Comparison of ENCODE assay signal across 2 cellular contexts in the genomic region with DNA sequence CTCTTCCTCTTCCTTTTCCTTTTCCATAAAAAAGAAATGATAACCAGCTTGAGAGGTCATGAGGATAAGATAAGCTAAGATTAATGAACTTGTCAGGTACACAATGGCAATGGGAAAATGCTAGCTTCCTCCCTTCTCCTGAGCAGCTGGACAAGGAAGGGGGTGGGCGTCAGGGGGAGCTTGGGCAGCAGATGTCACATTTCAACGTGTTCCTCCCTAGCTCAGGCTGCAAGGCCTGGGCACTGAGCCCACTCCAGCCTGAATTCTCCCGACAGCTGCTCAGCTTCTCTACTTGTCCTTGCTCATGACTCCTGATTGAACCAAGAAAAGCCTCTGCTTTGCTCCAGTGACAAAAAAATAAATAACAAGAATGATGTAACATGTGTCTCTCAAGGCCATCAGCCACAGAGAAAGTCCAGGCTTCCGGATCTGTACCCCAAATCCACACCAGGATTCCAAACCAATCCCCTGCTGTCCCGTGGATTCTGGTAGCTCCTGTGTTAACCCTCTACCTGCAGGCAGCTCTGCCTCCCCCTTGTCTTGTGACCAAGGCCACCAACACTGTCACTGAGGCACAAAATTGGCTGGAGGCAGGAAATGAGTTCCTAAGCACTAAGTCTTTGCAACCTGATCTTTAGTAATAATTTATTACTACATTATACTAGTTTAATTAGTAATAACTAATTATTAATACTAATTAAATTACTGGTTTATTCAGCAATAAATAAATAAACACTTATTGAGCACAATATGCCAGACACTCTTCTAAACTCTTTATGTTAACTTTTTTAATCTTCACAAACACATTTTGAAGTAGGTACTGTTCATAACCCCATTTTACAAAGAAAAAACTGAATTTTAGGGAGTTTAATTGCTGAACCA.
TF ChIP-seq lines count a peak whose summit lies in the region.

No MANE protein-coding gene starts in this region.

TF ChIP-seq in IMR-90, 13 proteins besides CTCF, POLR2A, EP300 and RAD21 (continued from another document):
- TF ChIP-seq MAFK (IDR thresholded peaks at IDR 0.05; ENCODE audit: low read depth, low read length) (no peak), CEBPB (IDR thresholded peaks at IDR 0.05; ENCODE audit: low read depth, low read length) (no peak), MXI1 (IDR thresholded peaks at IDR 0.05; ENCODE audit: borderline replicate concordance, low read depth, low read length) (no peak), RCOR1 (IDR thresholded peaks at IDR 0.05; ENCODE audit: insufficient replicate concordance, low read length) (no peak), CHD1 (IDR thresholded peaks at IDR 0.05; ENCODE audit: low read depth, low read length) (no peak), FOS (IDR thresholded peaks at IDR 0.05; ENCODE audit: low read depth, low read length) (no peak), NFE2L2 (IDR thresholded peaks at IDR 0.05; ENCODE audit: low read depth, low read length) (no peak), SMC3 (IDR thresholded peaks at IDR 0.05; ENCODE audit: low read depth, low read length) (no peak), MAZ (IDR thresholded peaks at IDR 0.05; ENCODE audit: borderline replicate concordance, low read depth, low read length) (no peak), RFX5 (IDR thresholded peaks at IDR 0.05; ENCODE audit: low read depth, low read length) (no peak)
- TF ChIP-seq, protein P1, sequence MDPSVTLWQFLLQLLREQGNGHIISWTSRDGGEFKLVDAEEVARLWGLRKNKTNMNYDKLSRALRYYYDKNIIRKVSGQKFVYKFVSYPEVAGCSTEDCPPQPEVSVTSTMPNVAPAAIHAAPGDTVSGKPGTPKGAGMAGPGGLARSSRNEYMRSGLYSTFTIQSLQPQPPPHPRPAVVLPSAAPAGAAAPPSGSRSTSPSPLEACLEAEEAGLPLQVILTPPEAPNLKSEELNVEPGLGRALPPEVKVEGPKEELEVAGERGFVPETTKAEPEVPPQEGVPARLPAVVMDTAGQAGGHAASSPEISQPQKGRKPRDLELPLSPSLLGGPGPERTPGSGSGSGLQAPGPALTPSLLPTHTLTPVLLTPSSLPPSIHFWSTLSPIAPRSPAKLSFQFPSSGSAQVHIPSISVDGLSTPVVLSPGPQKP (IDR thresholded peaks at IDR 0.05; ENCODE audit: borderline replicate concordance, low read depth, low read length) = no peak
- TF ChIP-seq, protein P2, sequence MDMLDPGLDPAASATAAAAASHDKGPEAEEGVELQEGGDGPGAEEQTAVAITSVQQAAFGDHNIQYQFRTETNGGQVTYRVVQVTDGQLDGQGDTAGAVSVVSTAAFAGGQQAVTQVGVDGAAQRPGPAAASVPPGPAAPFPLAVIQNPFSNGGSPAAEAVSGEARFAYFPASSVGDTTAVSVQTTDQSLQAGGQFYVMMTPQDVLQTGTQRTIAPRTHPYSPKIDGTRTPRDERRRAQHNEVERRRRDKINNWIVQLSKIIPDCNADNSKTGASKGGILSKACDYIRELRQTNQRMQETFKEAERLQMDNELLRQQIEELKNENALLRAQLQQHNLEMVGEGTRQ (IDR thresholded peaks at IDR 0.05; ENCODE audit: low read depth, low read length) = no peak

TF ChIP-seq in SK-N-SH, 30 proteins besides CTCF, POLR2A, EP300 and RAD21:
- TF ChIP-seq TEAD4 (IDR thresholded peaks at IDR 0.05; ENCODE audit: borderline replicate concordance, insufficient read depth) (no peak), TAF1 (IDR thresholded peaks at IDR 0.05; ENCODE audit: borderline replicate concordance, low read depth, low read length) (no peak), POLR2AphosphoS5 (IDR thresholded peaks at IDR 0.05; ENCODE audit: low read depth, low read length) (no peak), RCOR1 (IDR thresholded peaks at IDR 0.05; ENCODE audit: low read length) (no peak), YY1 (IDR thresholded peaks at IDR 0.05; ENCODE audit: low read depth) (no peak), SMC3 (IDR thresholded peaks at IDR 0.05; ENCODE audit: low read depth, low read length) (no peak), CHD2 (IDR thresholded peaks at IDR 0.05; ENCODE audit: low read length, partially characterized antibody) (peak; percentile 7), TCF12 (IDR thresholded peaks at IDR 0.05) (peak; percentile 79), FOSL2 (IDR thresholded peaks at IDR 0.05; ENCODE audit: borderline replicate concordance, low read depth) (no peak), FOXJ3 (CRISPR knock-in tag; IDR thresholded peaks at IDR 0.05) (no peak), NRF1 (IDR thresholded peaks at IDR 0.05; ENCODE audit: low read depth, low read length) (no peak), FOXM1 (IDR thresholded peaks at IDR 0.05; ENCODE audit: low read depth) (no peak), NFIC (IDR thresholded peaks at IDR 0.05; ENCODE audit: borderline replicate concordance) (no peak; the same call in 1 of the 2 replicates), EZH2phosphoT487 (IDR thresholded peaks at IDR 0.05; ENCODE audit: borderline replicate concordance, low read depth) (no peak), ELF1 (IDR thresholded peaks at IDR 0.05) (no peak), JUND (IDR thresholded peaks at IDR 0.05) (0 out of 2 replicates have a peak, but pooled peaks have one; percentile 7), GATA2 (CRISPR knock-in tag; IDR thresholded peaks at IDR 0.05) (no peak), GABPA (IDR thresholded peaks at IDR 0.05; ENCODE audit: low read depth) (no peak), SIN3A (IDR thresholded peaks at IDR 0.05; ENCODE audit: borderline replicate concordance, low read depth, low read length) (no peak), RFX5 (IDR thresholded peaks at IDR 0.05; ENCODE audit: low read length) (no peak), MXI1 (IDR thresholded peaks at IDR 0.05; ENCODE audit: low read depth, low read length) (peak; percentile 55; the same call in 1 of the 2 replicates), MEF2A (IDR thresholded peaks at IDR 0.05; ENCODE audit: borderline replicate concordance, low read depth) (no peak), RXRA (IDR thresholded peaks at IDR 0.05; ENCODE audit: borderline replicate concordance, low read depth) (no peak)
- TF ChIP-seq, protein P3, sequence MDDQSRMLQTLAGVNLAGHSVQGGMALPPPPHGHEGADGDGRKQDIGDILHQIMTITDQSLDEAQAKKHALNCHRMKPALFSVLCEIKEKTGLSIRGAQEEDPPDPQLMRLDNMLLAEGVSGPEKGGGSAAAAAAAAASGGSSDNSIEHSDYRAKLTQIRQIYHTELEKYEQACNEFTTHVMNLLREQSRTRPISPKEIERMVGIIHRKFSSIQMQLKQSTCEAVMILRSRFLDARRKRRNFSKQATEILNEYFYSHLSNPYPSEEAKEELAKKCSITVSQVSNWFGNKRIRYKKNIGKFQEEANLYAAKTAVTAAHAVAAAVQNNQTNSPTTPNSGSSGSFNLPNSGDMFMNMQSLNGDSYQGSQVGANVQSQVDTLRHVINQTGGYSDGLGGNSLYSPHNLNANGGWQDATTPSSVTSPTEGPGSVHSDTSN (IDR thresholded peaks at IDR 0.05) = peak; percentile 62; the same call in 1 of the 2 replicates
- TF ChIP-seq, protein P2 (IDR thresholded peaks at IDR 0.05; ENCODE audit: borderline replicate concordance, low read depth, low read length) = no peak
- TF ChIP-seq, protein P4, sequence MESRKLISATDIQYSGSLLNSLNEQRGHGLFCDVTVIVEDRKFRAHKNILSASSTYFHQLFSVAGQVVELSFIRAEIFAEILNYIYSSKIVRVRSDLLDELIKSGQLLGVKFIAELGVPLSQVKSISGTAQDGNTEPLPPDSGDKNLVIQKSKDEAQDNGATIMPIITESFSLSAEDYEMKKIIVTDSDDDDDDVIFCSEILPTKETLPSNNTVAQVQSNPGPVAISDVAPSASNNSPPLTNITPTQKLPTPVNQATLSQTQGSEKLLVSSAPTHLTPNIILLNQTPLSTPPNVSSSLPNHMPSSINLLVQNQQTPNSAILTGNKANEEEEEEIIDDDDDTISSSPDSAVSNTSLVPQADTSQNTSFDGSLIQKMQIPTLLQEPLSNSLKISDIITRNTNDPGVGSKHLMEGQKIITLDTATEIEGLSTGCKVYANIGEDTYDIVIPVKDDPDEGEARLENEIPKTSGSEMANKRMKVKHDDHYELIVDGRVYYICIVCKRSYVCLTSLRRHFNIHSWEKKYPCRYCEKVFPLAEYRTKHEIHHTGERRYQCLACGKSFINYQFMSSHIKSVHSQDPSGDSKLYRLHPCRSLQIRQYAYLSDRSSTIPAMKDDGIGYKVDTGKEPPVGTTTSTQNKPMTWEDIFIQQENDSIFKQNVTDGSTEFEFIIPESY (IDR thresholded peaks at IDR 0.05; ENCODE audit: borderline replicate concordance, low read depth) = no peak
- TF ChIP-seq, protein P5, sequence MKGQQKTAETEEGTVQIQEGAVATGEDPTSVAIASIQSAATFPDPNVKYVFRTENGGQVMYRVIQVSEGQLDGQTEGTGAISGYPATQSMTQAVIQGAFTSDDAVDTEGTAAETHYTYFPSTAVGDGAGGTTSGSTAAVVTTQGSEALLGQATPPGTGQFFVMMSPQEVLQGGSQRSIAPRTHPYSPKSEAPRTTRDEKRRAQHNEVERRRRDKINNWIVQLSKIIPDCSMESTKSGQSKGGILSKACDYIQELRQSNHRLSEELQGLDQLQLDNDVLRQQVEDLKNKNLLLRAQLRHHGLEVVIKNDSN (IDR thresholded peaks at IDR 0.05; ENCODE audit: borderline replicate concordance, low read depth) = no peak
- TF ChIP-seq, protein P6, sequence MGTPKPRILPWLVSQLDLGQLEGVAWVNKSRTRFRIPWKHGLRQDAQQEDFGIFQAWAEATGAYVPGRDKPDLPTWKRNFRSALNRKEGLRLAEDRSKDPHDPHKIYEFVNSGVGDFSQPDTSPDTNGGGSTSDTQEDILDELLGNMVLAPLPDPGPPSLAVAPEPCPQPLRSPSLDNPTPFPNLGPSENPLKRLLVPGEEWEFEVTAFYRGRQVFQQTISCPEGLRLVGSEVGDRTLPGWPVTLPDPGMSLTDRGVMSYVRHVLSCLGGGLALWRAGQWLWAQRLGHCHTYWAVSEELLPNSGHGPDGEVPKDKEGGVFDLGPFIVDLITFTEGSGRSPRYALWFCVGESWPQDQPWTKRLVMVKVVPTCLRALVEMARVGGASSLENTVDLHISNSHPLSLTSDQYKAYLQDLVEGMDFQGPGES (IDR thresholded peaks at IDR 0.05; ENCODE audit: low read depth, low read length) = no peak
- TF ChIP-seq, protein P7, sequence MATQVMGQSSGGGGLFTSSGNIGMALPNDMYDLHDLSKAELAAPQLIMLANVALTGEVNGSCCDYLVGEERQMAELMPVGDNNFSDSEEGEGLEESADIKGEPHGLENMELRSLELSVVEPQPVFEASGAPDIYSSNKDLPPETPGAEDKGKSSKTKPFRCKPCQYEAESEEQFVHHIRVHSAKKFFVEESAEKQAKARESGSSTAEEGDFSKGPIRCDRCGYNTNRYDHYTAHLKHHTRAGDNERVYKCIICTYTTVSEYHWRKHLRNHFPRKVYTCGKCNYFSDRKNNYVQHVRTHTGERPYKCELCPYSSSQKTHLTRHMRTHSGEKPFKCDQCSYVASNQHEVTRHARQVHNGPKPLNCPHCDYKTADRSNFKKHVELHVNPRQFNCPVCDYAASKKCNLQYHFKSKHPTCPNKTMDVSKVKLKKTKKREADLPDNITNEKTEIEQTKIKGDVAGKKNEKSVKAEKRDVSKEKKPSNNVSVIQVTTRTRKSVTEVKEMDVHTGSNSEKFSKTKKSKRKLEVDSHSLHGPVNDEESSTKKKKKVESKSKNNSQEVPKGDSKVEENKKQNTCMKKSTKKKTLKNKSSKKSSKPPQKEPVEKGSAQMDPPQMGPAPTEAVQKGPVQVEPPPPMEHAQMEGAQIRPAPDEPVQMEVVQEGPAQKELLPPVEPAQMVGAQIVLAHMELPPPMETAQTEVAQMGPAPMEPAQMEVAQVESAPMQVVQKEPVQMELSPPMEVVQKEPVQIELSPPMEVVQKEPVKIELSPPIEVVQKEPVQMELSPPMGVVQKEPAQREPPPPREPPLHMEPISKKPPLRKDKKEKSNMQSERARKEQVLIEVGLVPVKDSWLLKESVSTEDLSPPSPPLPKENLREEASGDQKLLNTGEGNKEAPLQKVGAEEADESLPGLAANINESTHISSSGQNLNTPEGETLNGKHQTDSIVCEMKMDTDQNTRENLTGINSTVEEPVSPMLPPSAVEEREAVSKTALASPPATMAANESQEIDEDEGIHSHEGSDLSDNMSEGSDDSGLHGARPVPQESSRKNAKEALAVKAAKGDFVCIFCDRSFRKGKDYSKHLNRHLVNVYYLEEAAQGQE (IDR thresholded peaks at IDR 0.05; ENCODE audit: low read depth, low read length) = no peak
- TF ChIP-seq, protein P8, sequence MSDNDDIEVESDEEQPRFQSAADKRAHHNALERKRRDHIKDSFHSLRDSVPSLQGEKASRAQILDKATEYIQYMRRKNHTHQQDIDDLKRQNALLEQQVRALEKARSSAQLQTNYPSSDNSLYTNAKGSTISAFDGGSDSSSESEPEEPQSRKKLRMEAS (IDR thresholded peaks at IDR 0.05; ENCODE audit: low read depth) = 0 out of 2 replicates have a peak, but pooled peaks have one; percentile 25
